In genomic region chr17:49849711-49850610, GRCh38 we compare ENCODE assay signal across 1 cellular context.
TF ChIP-seq lines count a peak whose summit lies in the region.

No MANE protein-coding gene starts in this region.

TF ChIP-seq in GM23338, 12 proteins besides CTCF, POLR2A, EP300 and RAD21 (continued from another document):
- TF ChIP-seq EZH2phosphoT487 (IDR thresholded peaks at IDR 0.05; ENCODE audit: unreplicated experiment) (no peak), ZNF462 (CRISPR knock-in tag; IDR thresholded peaks at IDR 0.05) (no peak), ETS1 (IDR thresholded peaks at IDR 0.05) (no peak), ZNF331 (CRISPR knock-in tag; IDR thresholded peaks at IDR 0.05; ENCODE audit: low read depth) (no peak), NANOG (IDR thresholded peaks at IDR 0.05; ENCODE audit: borderline replicate concordance) (no peak)
